Comparison of ENCODE assay signal across 9 cellular contexts in the genomic region with DNA sequence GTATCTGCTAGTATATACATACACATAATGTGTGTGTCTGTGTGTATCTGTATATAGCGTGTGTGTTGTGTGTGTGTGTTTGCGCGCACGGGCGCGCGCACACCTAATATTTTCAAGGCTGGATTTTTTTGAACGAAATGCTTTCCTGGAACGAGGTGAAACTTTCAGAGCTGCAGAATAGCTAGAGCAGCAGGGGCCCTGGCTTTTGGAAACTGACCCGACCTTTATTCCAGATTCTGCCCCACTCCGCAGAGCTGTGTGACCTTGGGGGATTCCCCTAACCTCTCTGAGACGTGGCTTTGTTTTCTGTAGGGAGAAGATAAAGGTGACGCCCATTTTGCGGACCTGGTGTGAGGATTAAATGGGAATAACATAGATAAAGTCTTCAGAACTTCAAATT. TPM values are rescaled to one million over a fixed set of nuclear protein-coding genes. Genes with fewer than 3 reads are reported as not detected.
DNase-seq lines count a peak whose midpoint lies in the region; ATAC-seq and TF ChIP-seq lines count a peak whose summit lies in the region.
"Had no signal": no experiment of that assay in that cellular context is flagged by ENCODE, and none has a peak within 500 bp of the region (broad histone marks: within the 10 kb centered on the region; RNA-seq: fewer than 3 reads in every experiment).

No MANE protein-coding gene starts in this region.

- no peak for TF ChIP-seq POLR2A in adrenal gland (IDR thresholded peaks at IDR 0.05)

- H3K36me3 ChIP-seq in KOPT-K1 (ENCODE audit: insufficient read depth, low read length) (no peaks in the 10 kb centered on the region), adrenal gland (replicated peaks in 1 of 2) (no peaks in the 10 kb centered on the region), iPS-20b (ENCODE audit: insufficient read depth, low read depth, low read length) (no peaks in the 10 kb centered on the region)

- WGBS in adrenal gland, 4 donors, result 1 to 12% (median 3%) methylated on average over 14 of the region's 14 CpGs

- H3K27me3 ChIP-seq in adrenal gland, result no peaks in the 10 kb centered on the region
- H3K27me3 ChIP-seq in iPS-20b (ENCODE audit: insufficient read depth, low read length), result no peaks in the 10 kb centered on the region

- ATAC-seq in GM19455 (IDR thresholded peaks at IDR 0.05; ENCODE audit: unreplicated experiment) (peak; percentile 41), HG03196 (IDR thresholded peaks at IDR 0.05; ENCODE audit: unreplicated experiment) (no peak), HG02763 (IDR thresholded peaks at IDR 0.05; ENCODE audit: unreplicated experiment) (no peak)

- H3K4me1 ChIP-seq in adrenal gland (replicated peaks in 1 of 2) (peaks cover 4 to 9% of the 10 kb centered on the region in 2 donors), iPS-20b (ENCODE audit: insufficient read depth, low read length) (peaks cover 7% of the 10 kb centered on the region; the same call in 1 of the 2 replicates)

- no peak for TF ChIP-seq CTCF in adrenal gland (IDR thresholded peaks at IDR 0.05)

- peak overlapping the region; percentile 82 for H3K9ac ChIP-seq in iPS-20b (ENCODE audit: low read depth, low read length)

- peak; percentile 30 for DNase-seq in AG20443 (ENCODE audit: low spot score)
- peak; percentile 26 to 61 (median 39) for DNase-seq in adrenal gland
- peak; percentile 34 for DNase-seq in stimulated activated CD4-positive, alpha-beta T cell treated with anti-CD3 and anti-CD28 coated beads, Interleukin-4, amount 100 ng/mL, for 24 hours

- intact Hi-C loops in adrenal gland (cut with DNase I), result no loop called here

- H3K27ac ChIP-seq in KOPT-K1 (ENCODE audit: low read depth, low read length, poor library complexity, severe bottlenecking) (peak overlapping the region; percentile 43), adrenal gland (peak overlapping the region in 4 of 5 donors; percentile 85 to 94 (median 87)), iPS-20b (ENCODE audit: low read length) (no peak overlapping the region)

- H3K4me3 ChIP-seq in adrenal gland, result peak overlapping the region; percentile 72 to 96 (median 86)
- H3K4me3 ChIP-seq in iPS-20b (ENCODE audit: low read length), result peak overlapping the region; percentile 88

- H3K9me3 ChIP-seq in KOPT-K1 (ENCODE audit: insufficient read depth, low read length, poor library complexity, severe bottlenecking) (no peaks in the 10 kb centered on the region), adrenal gland (replicated peaks in 1 of 3) (no peaks in the 10 kb centered on the region), iPS-20b (ENCODE audit: insufficient read depth, low read depth, low read length) (no peaks in the 10 kb centered on the region)

RNA-seq across cellular contexts. Expression of a gene that starts 0.8 kb away (rescaled TPM):
- 10 to 100 TPM; 13.9 to 36.0 (median 26.0) TPM for total RNA-seq in adrenal gland
- 10 to 100 TPM; 10.3 to 38.7 (median 11.7) TPM for polyA plus RNA-seq in adrenal gland

RNA-seq across cellular contexts. Expression of a gene that starts 22.4 kb away (rescaled TPM):
- not detected for total RNA-seq in adrenal gland
- polyA plus RNA-seq in adrenal gland, result not detected
- total RNA-seq: renal cortical epithelial cell had no signal
